ENCODE assay signal across 8 cellular contexts in the genomic region with DNA sequence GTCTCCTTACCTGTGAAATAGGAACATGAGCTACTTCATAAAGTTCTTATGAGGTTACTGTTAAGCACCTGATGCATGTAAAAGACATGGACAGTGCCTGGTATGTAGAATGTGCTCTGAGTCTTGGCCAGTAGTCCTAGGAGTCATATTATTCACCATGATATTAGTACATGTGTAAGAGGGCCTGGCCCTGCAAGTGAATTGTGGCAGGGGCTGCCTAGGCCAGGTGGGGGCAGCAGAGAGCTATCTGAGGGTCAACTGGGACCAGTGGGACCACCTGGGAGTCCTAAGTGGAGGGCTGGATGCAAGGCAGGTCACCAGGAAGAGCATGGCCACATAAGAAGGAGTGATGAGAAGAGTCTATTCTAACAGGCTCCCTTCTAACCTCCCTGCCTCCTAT.
DNase-seq lines count a peak whose midpoint lies in the region; ATAC-seq, FAIRE-seq and TF ChIP-seq lines count a peak whose summit lies in the region.

No MANE protein-coding gene starts in this region.

- no peak for ATAC-seq in activated naive CD8-positive, alpha-beta T cell treated with anti-CD3 and anti-CD28 coated beads, Interleukin-2, amount 50 U/mL, for 24 hours
- ATAC-seq in HG03139 (IDR thresholded peaks at IDR 0.05; ENCODE audit: unreplicated experiment) (no peak), HG02571 (IDR thresholded peaks at IDR 0.05; ENCODE audit: unreplicated experiment) (no peak)

- no peaks in the 10 kb centered on the region for H3K36me3 Mint-ChIP-seq in activated naive CD8-positive, alpha-beta T cell treated with anti-CD3 and anti-CD28 coated beads, Interleukin-2, amount 50 U/mL, for 24 hours (ENCODE audit: low read depth)

- no peak for FAIRE-seq in GM18507 (lab: Jason Lieb, UNC)

- H3K9me3 Mint-ChIP-seq in activated naive CD8-positive, alpha-beta T cell treated with anti-CD3 and anti-CD28 coated beads, Interleukin-2, amount 50 U/mL, for 24 hours, result no peaks in the 10 kb centered on the region

- no peak for TF ChIP-seq EP300 in Ishikawa (IDR thresholded peaks at IDR 0.05; ENCODE audit: borderline replicate concordance)

- no peaks in the 10 kb centered on the region for H3K4me1 Mint-ChIP-seq in activated naive CD8-positive, alpha-beta T cell treated with anti-CD3 and anti-CD28 coated beads, Interleukin-2, amount 50 U/mL, for 24 hours

- H3K4me3 Mint-ChIP-seq in activated naive CD8-positive, alpha-beta T cell treated with anti-CD3 and anti-CD28 coated beads, Interleukin-2, amount 50 U/mL, for 24 hours, result no peak overlapping the region

- POLR2A ChIA-PET in BJ (lab: Charles Lee), result no interaction called here

- peaks cover 3% of the 10 kb centered on the region for H3K27me3 Mint-ChIP-seq in activated naive CD8-positive, alpha-beta T cell treated with anti-CD3 and anti-CD28 coated beads, Interleukin-2, amount 50 U/mL, for 24 hours

- TF ChIP-seq CTCF in BJ (IDR thresholded peaks at IDR 0.05; ENCODE audit: insufficient read depth, low read depth, low read length) (peak; percentile 53), kidney epithelial cell (IDR thresholded peaks at IDR 0.05; ENCODE audit: insufficient read depth, low read length, poor library complexity, severe bottlenecking) (peak; percentile 59)

- H3K27ac Mint-ChIP-seq in activated naive CD8-positive, alpha-beta T cell treated with anti-CD3 and anti-CD28 coated beads, Interleukin-2, amount 50 U/mL, for 24 hours, result no peak overlapping the region

- CTCF ChIA-PET in BJ (lab: Yijun Ruan, JAX), result interaction anchor here (0.6 to 3.4 kb wide), 5 partner anchors 13 to 787 kb away, joined by 3 to 11 read pairs (median 4); no protein-coding TSS in a partner anchor

- H3K36me3 ChIP-seq in BJ (ENCODE audit: control insufficient read depth, insufficient read depth, low read length), result no peaks in the 10 kb centered on the region
- no peaks in the 10 kb centered on the region for H3K36me3 ChIP-seq in kidney epithelial cell (ENCODE audit: control insufficient read depth, insufficient read depth, low read length)

- H3K4me3 ChIP-seq in BJ (ENCODE audit: low read depth, low read length), result no peak overlapping the region
- no peak overlapping the region for H3K4me3 ChIP-seq in kidney epithelial cell (ENCODE audit: low read depth, low read length)

- H3K27me3 ChIP-seq in BJ (ENCODE audit: control insufficient read depth, insufficient read depth, low read length), result no peaks in the 10 kb centered on the region
- no peaks in the 10 kb centered on the region for H3K27me3 ChIP-seq in kidney epithelial cell (ENCODE audit: control insufficient read depth, insufficient read depth, low read length)

- DNase-seq in BJ (ENCODE audit: low read depth) (no peak), GM18507 (ENCODE audit: extremely low spot score, insufficient read length, low read depth) (peak; percentile 2), kidney epithelial cell (ENCODE audit: low read depth) (no peak)
- peak; percentile 41 for DNase-seq in activated naive CD8-positive, alpha-beta T cell treated with anti-CD3 and anti-CD28 coated beads, Interleukin-2, amount 50 U/mL, for 24 hours
- DNase-seq in central memory CD4-positive, alpha-beta T cell, result no peak

- TF ChIP-seq RAD21 in Ishikawa (IDR thresholded peaks at IDR 0.05; ENCODE audit: low read depth), result peak; percentile 90

TF ChIP-seq in Ishikawa, 13 proteins besides CTCF, POLR2A, EP300 and RAD21:
- TF ChIP-seq, protein P1, sequence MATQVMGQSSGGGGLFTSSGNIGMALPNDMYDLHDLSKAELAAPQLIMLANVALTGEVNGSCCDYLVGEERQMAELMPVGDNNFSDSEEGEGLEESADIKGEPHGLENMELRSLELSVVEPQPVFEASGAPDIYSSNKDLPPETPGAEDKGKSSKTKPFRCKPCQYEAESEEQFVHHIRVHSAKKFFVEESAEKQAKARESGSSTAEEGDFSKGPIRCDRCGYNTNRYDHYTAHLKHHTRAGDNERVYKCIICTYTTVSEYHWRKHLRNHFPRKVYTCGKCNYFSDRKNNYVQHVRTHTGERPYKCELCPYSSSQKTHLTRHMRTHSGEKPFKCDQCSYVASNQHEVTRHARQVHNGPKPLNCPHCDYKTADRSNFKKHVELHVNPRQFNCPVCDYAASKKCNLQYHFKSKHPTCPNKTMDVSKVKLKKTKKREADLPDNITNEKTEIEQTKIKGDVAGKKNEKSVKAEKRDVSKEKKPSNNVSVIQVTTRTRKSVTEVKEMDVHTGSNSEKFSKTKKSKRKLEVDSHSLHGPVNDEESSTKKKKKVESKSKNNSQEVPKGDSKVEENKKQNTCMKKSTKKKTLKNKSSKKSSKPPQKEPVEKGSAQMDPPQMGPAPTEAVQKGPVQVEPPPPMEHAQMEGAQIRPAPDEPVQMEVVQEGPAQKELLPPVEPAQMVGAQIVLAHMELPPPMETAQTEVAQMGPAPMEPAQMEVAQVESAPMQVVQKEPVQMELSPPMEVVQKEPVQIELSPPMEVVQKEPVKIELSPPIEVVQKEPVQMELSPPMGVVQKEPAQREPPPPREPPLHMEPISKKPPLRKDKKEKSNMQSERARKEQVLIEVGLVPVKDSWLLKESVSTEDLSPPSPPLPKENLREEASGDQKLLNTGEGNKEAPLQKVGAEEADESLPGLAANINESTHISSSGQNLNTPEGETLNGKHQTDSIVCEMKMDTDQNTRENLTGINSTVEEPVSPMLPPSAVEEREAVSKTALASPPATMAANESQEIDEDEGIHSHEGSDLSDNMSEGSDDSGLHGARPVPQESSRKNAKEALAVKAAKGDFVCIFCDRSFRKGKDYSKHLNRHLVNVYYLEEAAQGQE (IDR thresholded peaks at IDR 0.05; ENCODE audit: low read depth), result no peak
- TF ChIP-seq, protein P2, sequence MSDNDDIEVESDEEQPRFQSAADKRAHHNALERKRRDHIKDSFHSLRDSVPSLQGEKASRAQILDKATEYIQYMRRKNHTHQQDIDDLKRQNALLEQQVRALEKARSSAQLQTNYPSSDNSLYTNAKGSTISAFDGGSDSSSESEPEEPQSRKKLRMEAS (IDR thresholded peaks at IDR 0.05), result no peak
- TF ChIP-seq TAF1 (IDR thresholded peaks at IDR 0.05; ENCODE audit: low read depth), result no peak
- no peak for TF ChIP-seq TEAD4 (IDR thresholded peaks at IDR 0.05)
- no peak for TF ChIP-seq EGR1 (IDR thresholded peaks at IDR 0.05)
- no peak for TF ChIP-seq ZBTB7A (IDR thresholded peaks at IDR 0.05; ENCODE audit: low read depth)
- no peak for TF ChIP-seq CREB1 (IDR thresholded peaks at IDR 0.05; ENCODE audit: low read depth)
- no peak for TF ChIP-seq FOXM1 (IDR thresholded peaks at IDR 0.05; ENCODE audit: borderline replicate concordance, low read depth)
- TF ChIP-seq TCF12 (IDR thresholded peaks at IDR 0.05; ENCODE audit: low read depth), result no peak
- TF ChIP-seq, protein P3, sequence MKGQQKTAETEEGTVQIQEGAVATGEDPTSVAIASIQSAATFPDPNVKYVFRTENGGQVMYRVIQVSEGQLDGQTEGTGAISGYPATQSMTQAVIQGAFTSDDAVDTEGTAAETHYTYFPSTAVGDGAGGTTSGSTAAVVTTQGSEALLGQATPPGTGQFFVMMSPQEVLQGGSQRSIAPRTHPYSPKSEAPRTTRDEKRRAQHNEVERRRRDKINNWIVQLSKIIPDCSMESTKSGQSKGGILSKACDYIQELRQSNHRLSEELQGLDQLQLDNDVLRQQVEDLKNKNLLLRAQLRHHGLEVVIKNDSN (IDR thresholded peaks at IDR 0.05), result no peak
- no peak for TF ChIP-seq YY1 (IDR thresholded peaks at IDR 0.05; ENCODE audit: low read depth)
- no peak for TF ChIP-seq CEBPB (IDR thresholded peaks at IDR 0.05)
- no peak for TF ChIP-seq NFIC (IDR thresholded peaks at IDR 0.05)

Comparison
In these comparisons a context has a peak if more than half of its experiments do, and no peak if none do; other contexts are left out.
1. DNase-seq: peak in GM18507 (single experiment) and activated naive CD8-positive, alpha-beta T cell treated with anti-CD3 and anti-CD28 coated beads, Interleukin-2, amount 50 U/mL, for 24 hours (single experiment); none in BJ (single experiment), kidney epithelial cell (single experiment) and central memory CD4-positive, alpha-beta T cell (single experiment).